ENCODE assay signal across 18 cellular contexts in the genomic region with DNA sequence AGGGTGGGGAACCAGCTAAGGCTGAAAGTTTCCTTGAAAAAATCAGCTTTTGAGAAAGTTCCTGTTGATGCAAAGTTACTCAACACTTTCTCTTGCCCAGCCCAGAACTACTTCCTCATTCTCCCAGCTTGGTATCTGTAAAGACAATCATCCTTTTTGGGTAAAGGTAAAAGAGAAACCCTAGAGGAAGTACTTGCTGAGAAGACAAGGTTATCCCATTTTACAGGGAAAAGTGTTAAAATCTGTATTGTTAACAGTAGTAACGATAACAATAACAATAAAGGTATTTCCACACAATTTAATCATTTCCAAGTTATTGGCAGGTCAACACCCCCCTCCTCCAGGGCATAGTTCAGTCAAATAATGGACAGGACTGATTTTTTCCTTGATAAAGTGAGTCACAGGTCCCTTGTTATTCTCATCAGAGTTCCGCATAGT. TPM values are rescaled to one million over a fixed set of nuclear protein-coding genes. Genes with fewer than 3 reads are reported as not detected.
DNase-seq lines count a peak whose midpoint lies in the region; ATAC-seq and TF ChIP-seq lines count a peak whose summit lies in the region.
"Had no signal": no experiment of that assay in that cellular context is flagged by ENCODE, and none has a peak within 500 bp of the region (broad histone marks: within the 10 kb centered on the region; RNA-seq: fewer than 3 reads in every experiment).

No MANE protein-coding gene starts in this region.

- no peak overlapping the region for H2AK5ac ChIP-seq in mesendoderm (ENCODE audit: low read length)

- no peaks in the 10 kb centered on the region for H3K36me3 ChIP-seq in mesendoderm (ENCODE audit: control insufficient read depth, insufficient read depth, low read length)
- H3K36me3 ChIP-seq: uterus had no signal

- H4K5ac ChIP-seq in mesendoderm (ENCODE audit: low read length) = no peak overlapping the region

- no peak overlapping the region for H3K23ac ChIP-seq in mesendoderm (ENCODE audit: low read length)

- intact Hi-C loops in left ventricle myocardium superior (cut with micrococcal nuclease) = no loop called here

- no peak overlapping the region for H3K4me2 ChIP-seq in mesendoderm (ENCODE audit: low read length)

- no peaks in the 10 kb centered on the region for H3K79me1 ChIP-seq in mesendoderm (ENCODE audit: low read length)

- H4K8ac ChIP-seq in mesendoderm (ENCODE audit: low read depth, low read length) = no peak overlapping the region

- ATAC-seq in left ventricle myocardium superior (no peak), esophagus mucosa (no peak)

- H3K27ac ChIP-seq in mesendoderm (ENCODE audit: low read depth, low read length) (no peak overlapping the region), caudate nucleus (ENCODE audit: low read depth, low read length) (no peak overlapping the region)
- H3K27ac ChIP-seq: uterus had no signal

- peaks cover 4% of the 10 kb centered on the region for H3K4me1 ChIP-seq in mesendoderm (ENCODE audit: control insufficient read depth, low read depth, low read length)

- no peak for TF ChIP-seq CTCF in GM10266 (IDR thresholded peaks at IDR 0.05; ENCODE audit: control insufficient read depth, insufficient read depth, low read depth, missing control alignments)

- WGBS in mesendoderm (ENCODE audit: extremely low coverage, insufficient coverage, low lambda C conversion rate) = no CpG with 5 or more reads among the region's 2 CpGs

- no peak overlapping the region for H3K9ac ChIP-seq in mesendoderm (ENCODE audit: low read length)

- H3K4ac ChIP-seq in mesendoderm (ENCODE audit: low read depth, low read length) = no peak overlapping the region

- no peak overlapping the region for H3K4me3 ChIP-seq in mesendoderm (ENCODE audit: low read length)
- H3K4me3 ChIP-seq: coronary artery, uterus had no signal

- no peak overlapping the region for H3K56ac ChIP-seq in mesendoderm (ENCODE audit: low read length)

- no peak overlapping the region for H2BK120ac ChIP-seq in mesendoderm (ENCODE audit: low read depth, low read length)

- no peak overlapping the region for H2BK15ac ChIP-seq in mesendoderm (replicated peaks; ENCODE audit: low read depth)

- no peak overlapping the region for H2BK5ac ChIP-seq in mesendoderm (ENCODE audit: low read length)

- H3K27me3 ChIP-seq in mesendoderm (ENCODE audit: insufficient read depth, low read length, poor library complexity) = peaks cover 3% of the 10 kb centered on the region
- H3K27me3 ChIP-seq: uterus had no signal

- peak; percentile 45 for DNase-seq in GM10266 (ENCODE audit: extremely low spot score)
- peak; percentile 73 for DNase-seq in LoVo (ENCODE audit: low spot score)
- peak; percentile 87 for DNase-seq in SKM-1 treated with dmso at 0.1 percent for 144 hours (lab: John Stamatoyannopoulos, UW; ENCODE audit: unreplicated experiment)
- peak; percentile 51 for DNase-seq in mesendoderm
- no peak for DNase-seq in midbrain (lab: John Stamatoyannopoulos, UW)
- DNase-seq in left ventricle myocardium superior = no peak
- DNase-seq in caudate nucleus (lab: John Stamatoyannopoulos, UW) = no peak
- DNase-seq: activated effector memory CD4-positive, alpha-beta T cell treated with anti-CD3 and anti-CD28 coated beads, Interleukin-2, amount 50 U/mL, for 16 hours; anterior cingulate cortex; glutamatergic neuron; H9; NCI-H187; NCI-H524 treated with DMSO at 0.1 percent for 48 hours; occipital lobe; stimulated activated naive CD4-positive, alpha-beta T cell treated with Interleukin-2 at 50 U/mL for 16 hours; uterus had no signal

- no peak overlapping the region for H3K18ac ChIP-seq in mesendoderm (ENCODE audit: low read length)

- no peaks in the 10 kb centered on the region for H3K79me2 ChIP-seq in mesendoderm (ENCODE audit: control insufficient read depth, insufficient read depth, low read length)

RNA-seq across cellular contexts. Expression of a gene that starts 2.4 kb away (rescaled TPM):
- 0.62 TPM for polyA plus RNA-seq in mesendoderm (2013, experiment 1 of 2)
- 0.43 TPM for polyA plus RNA-seq in mesendoderm (2013, experiment 2 of 2)
- total RNA-seq in left ventricle myocardium superior = 4.5 TPM
- total RNA-seq in esophagus mucosa = 4.1 TPM

Comparison
In these comparisons a context has a peak if more than half of its experiments do, and no peak if none do; other contexts are left out.
1. DNase-seq: peak in GM10266 (single experiment), LoVo (single experiment), SKM-1 treated with dmso at 0.1 percent for 144 hours (single experiment) and mesendoderm (single experiment); none in midbrain (single experiment), left ventricle myocardium superior (single experiment) and caudate nucleus (0 of 61).